ENCODE assay signal across 18 cellular contexts in genomic region chr13:64556391-64556790, GRCh38.
DNase-seq lines count a peak whose midpoint lies in the region; ATAC-seq and TF ChIP-seq lines count a peak whose summit lies in the region.
"Had no signal": no experiment of that assay in that cellular context is flagged by ENCODE, and none has a peak within 500 bp of the region (broad histone marks: within the 10 kb centered on the region; RNA-seq: fewer than 3 reads in every experiment).

No MANE protein-coding gene starts in this region.

- peak; percentile 61 for ATAC-seq in SK-N-SH treated with all-trans-retinoic acid at 6 μM for 48 hours
- ATAC-seq in GM19324 (IDR thresholded peaks at IDR 0.05; ENCODE audit: low FRiP score, unreplicated experiment) = no peak
- ATAC-seq: GM12878, HepG2 had no signal

- DNase-seq in BJ (ENCODE audit: low read depth) (peak; percentile 26), HS-5 (ENCODE audit: low read depth) (peak; percentile 54), fibroblast of peridontal ligament (ENCODE audit: extremely low read depth) (peak; percentile 1), mesenteric fat pad (ENCODE audit: low spot score) (no peak), osteoblast (ENCODE audit: insufficient read length, low spot score, missing footprints) (no peak)
- DNase-seq in effector CD4-positive, alpha-beta T cell = no peak
- DNase-seq: Caco-2; CD4-positive, CD25-positive, alpha-beta regulatory T cell; GOT3; NCI-H1048; NCI-H524; Peyer's patch; Right ventricle myocardium superior had no signal

- H4K20me1 ChIP-seq in osteoblast (ENCODE audit: insufficient read depth, low read length) = no peaks in the 10 kb centered on the region

- no peaks in the 10 kb centered on the region for H3K27me3 ChIP-seq in BJ (ENCODE audit: control insufficient read depth, insufficient read depth, low read length)
- H3K27me3 ChIP-seq in osteoblast (ENCODE audit: insufficient read depth, low read length) = no peaks in the 10 kb centered on the region
- H3K27me3 ChIP-seq: Peyer's patch had no signal

- no peak overlapping the region for H3K4me2 ChIP-seq in osteoblast (ENCODE audit: insufficient read depth, low read length)
- H3K4me2 ChIP-seq: KMS-11 had no signal

- H3K4me1 ChIP-seq in osteoblast (ENCODE audit: insufficient read depth, low read length) = no peaks in the 10 kb centered on the region
- H3K4me1 ChIP-seq: Caco-2, Peyer's patch had no signal

- H3K36me3 ChIP-seq in BJ (ENCODE audit: control insufficient read depth, insufficient read depth, low read length) = no peaks in the 10 kb centered on the region
- H3K36me3 ChIP-seq in osteoblast (ENCODE audit: insufficient read depth, low read length) = no peaks in the 10 kb centered on the region
- H3K36me3 ChIP-seq: Peyer's patch had no signal

- POLR2A ChIA-PET in BJ (lab: Charles Lee) = no interaction called here

- H3K4me3 ChIP-seq in BJ (ENCODE audit: low read depth, low read length) (no peak overlapping the region), osteoblast (ENCODE audit: insufficient read depth, low read length) (no peak overlapping the region)
- H3K4me3 ChIP-seq: GM12878, Peyer's patch had no signal

- H3K27ac ChIP-seq in osteoblast (ENCODE audit: low read depth, low read length) = no peak overlapping the region
- H3K27ac ChIP-seq: KMS-11, Peyer's patch had no signal

- CTCF ChIA-PET in BJ (lab: Yijun Ruan, JAX) = no interaction called here

- no peaks in the 10 kb centered on the region for H3K79me2 ChIP-seq in osteoblast (ENCODE audit: insufficient read depth, low read length)

- no peak overlapping the region for H2AFZ ChIP-seq in osteoblast (ENCODE audit: low read length)

- TF ChIP-seq CTCF in BJ (IDR thresholded peaks at IDR 0.05; ENCODE audit: insufficient read depth, low read depth, low read length) = no peak
- no peak for TF ChIP-seq CTCF in osteoblast (IDR thresholded peaks at IDR 0.05; ENCODE audit: extremely low read depth, low read depth, low read length)

- H3K9me3 ChIP-seq in osteoblast (ENCODE audit: low read depth, low read length) = no peaks in the 10 kb centered on the region
- H3K9me3 ChIP-seq: Caco-2, Peyer's patch had no signal

TF ChIP-seq in SK-N-SH treated with all-trans-retinoic acid at 6 μM for 48 hours, 23 proteins besides CTCF, POLR2A, EP300 and RAD21:
- TF ChIP-seq ZFP30 (CRISPR knock-in tag; IDR thresholded peaks at IDR 0.05) = no peak
- no peak for TF ChIP-seq TOX (CRISPR knock-in tag; IDR thresholded peaks at IDR 0.05; ENCODE audit: borderline replicate concordance)
- TF ChIP-seq ZFP3 (CRISPR knock-in tag; IDR thresholded peaks at IDR 0.05) = no peak
- no peak for TF ChIP-seq CSDC2 (CRISPR knock-in tag; IDR thresholded peaks at IDR 0.05)
- peak; percentile 60 for TF ChIP-seq CREB5 (CRISPR knock-in tag; IDR thresholded peaks at IDR 0.05; ENCODE audit: low read depth)
- peak; percentile 91 for TF ChIP-seq ISL1 (CRISPR knock-in tag; IDR thresholded peaks at IDR 0.05)

Comparison
In these comparisons a context has a peak if more than half of its experiments do, and no peak if none do; other contexts are left out.
1. DNase-seq: peak in BJ (single experiment), HS-5 (single experiment) and fibroblast of peridontal ligament (single experiment); none in effector CD4-positive, alpha-beta T cell (single experiment), mesenteric fat pad (single experiment) and osteoblast (single experiment).